ENCODE assay signal across 19 cellular contexts in genomic region chr19:38115264-38115802, GRCh38.
DNase-seq lines count a peak whose midpoint lies in the region; ATAC-seq and TF ChIP-seq lines count a peak whose summit lies in the region.
"Had no signal": no experiment of that assay in that cellular context is flagged by ENCODE, and none has a peak within 500 bp of the region (broad histone marks: within the 10 kb centered on the region; RNA-seq: fewer than 3 reads in every experiment).

No MANE protein-coding gene starts in this region.

- no peak for TF ChIP-seq CTCF in HFFc6 (IDR thresholded peaks at IDR 0.05)
- no peak for TF ChIP-seq CTCF in activated B cell treated with CpG ODN at 0.5 μM for 24 hours (IDR thresholded peaks at IDR 0.05)

- no peak for DNase-seq in CD4-positive, alpha-beta memory T cell
- DNase-seq in HFFc6 = no peak
- DNase-seq in activated B cell treated with CpG ODN at 0.5 μM for 24 hours = no peak
- no peak for DNase-seq in left colon
- no peak for DNase-seq in SW 1271 (lab: John Stamatoyannopoulos, UW)
- no peak for DNase-seq in right cardiac atrium
- DNase-seq in putamen (ENCODE audit: low spot score) = no peak
- DNase-seq in NCI-H526 (lab: John Stamatoyannopoulos, UW) = no peak
- DNase-seq: central memory CD4-positive, alpha-beta T cell; DMS153; effector memory CD4-positive, alpha-beta T cell; hypothalamus; NCI-H1105; NCI-H82; stimulated activated CD4-positive, alpha-beta T cell treated with anti-CD3 and anti-CD28 coated beads, Interleukin-4, amount 100 ng/mL, for 24 hours; thyroid gland had no signal

- intact Hi-C loops in CD4-positive, alpha-beta memory T cell (cut with micrococcal nuclease) = no loop called here
- intact Hi-C loops in activated B cell treated with CpG ODN at 0.5 μM for 24 hours (cut with micrococcal nuclease) = no loop called here
- intact Hi-C loops in left colon (cut with DNase I, micrococcal nuclease) = no loop called here
- intact Hi-C loops in right cardiac atrium (cut with DNase I) = no loop called here

- WGBS in right cardiac atrium = 67% methylated on average over 4 of the region's 4 CpGs

- peaks cover 48 to 55% of the 10 kb centered on the region in 2 donors for H3K36me3 Mint-ChIP-seq in CD4-positive, alpha-beta memory T cell
- H3K36me3 Mint-ChIP-seq in HFFc6 (ENCODE audit: low read depth) = peaks cover 45% of the 10 kb centered on the region
- peaks cover 86% of the 10 kb centered on the region for H3K36me3 Mint-ChIP-seq in activated B cell treated with CpG ODN at 0.5 μM for 24 hours (ENCODE audit: low read depth)

- peaks cover 11 to 25% (median 12%) of the 10 kb centered on the region in 4 donors for H3K4me1 Mint-ChIP-seq in CD4-positive, alpha-beta memory T cell
- H3K4me1 Mint-ChIP-seq in HFFc6 (ENCODE audit: low read depth) = peaks cover 9% of the 10 kb centered on the region
- H3K4me1 Mint-ChIP-seq in activated B cell treated with CpG ODN at 0.5 μM for 24 hours = peaks cover 12% of the 10 kb centered on the region

- POLR2A ChIA-PET in CD4-positive, alpha-beta memory T cell (lab: Charles Lee; ENCODE audit: partially characterized antibody) = no interaction called here
- POLR2A ChIA-PET in activated B cell treated with CpG ODN at 0.5 μM for 24 hours (lab: Charles Lee) = interaction anchor here (1.2 kb wide), 1 partner anchor 213 kb away, joined by 3 read pairs; no protein-coding TSS in a partner anchor

- peaks cover 11% of the 10 kb centered on the region for H3K4me1 ChIP-seq in CD4-positive, alpha-beta memory T cell (ENCODE audit: insufficient read depth, low read length)
- no peaks in the 10 kb centered on the region for H3K4me1 ChIP-seq in right cardiac atrium (ENCODE audit: control insufficient read depth, insufficient read depth, low read length)
- H3K4me1 ChIP-seq: parathyroid adenoma, thyroid gland had no signal

- no peaks in the 10 kb centered on the region for H3K27me3 ChIP-seq in CD4-positive, alpha-beta memory T cell (ENCODE audit: insufficient read depth, low read length)
- H3K27me3 ChIP-seq in right cardiac atrium (ENCODE audit: control insufficient read depth, insufficient read depth) = no peaks in the 10 kb centered on the region
- H3K27me3 ChIP-seq: thyroid gland had no signal

- CTCF ChIA-PET in CD4-positive, alpha-beta memory T cell (lab: Charles Lee; ENCODE audit: partially characterized antibody) = interaction anchor here (1.4 kb wide), 1 partner anchor 20 kb away, joined by 3 read pairs; no protein-coding TSS in a partner anchor
- CTCF ChIA-PET in activated B cell treated with CpG ODN at 0.5 μM for 24 hours (lab: Charles Lee) = interaction anchor here (2.8 kb wide), 1 partner anchor 213 kb away, joined by 12 read pairs; no protein-coding TSS in a partner anchor

- peak overlapping the region in 4 of 7 donors; percentile 4 to 69 (median 49) for H3K27ac Mint-ChIP-seq in CD4-positive, alpha-beta memory T cell
- H3K27ac Mint-ChIP-seq in HFFc6 (peak overlapping the region; percentile 25), activated B cell treated with CpG ODN at 0.5 μM for 24 hours (peak overlapping the region; percentile 62)

- H3K9me3 ChIP-seq in CD4-positive, alpha-beta memory T cell (ENCODE audit: control insufficient read depth in 1 of 2, low read length in 2 of 2) = no peaks in the 10 kb centered on the region
- H3K9me3 ChIP-seq in right cardiac atrium (ENCODE audit: control insufficient read depth, low read length) = no peaks in the 10 kb centered on the region
- H3K9me3 ChIP-seq: thyroid gland had no signal

- peaks cover 0 to 2% (median 0%) of the 10 kb centered on the region in 8 donors for H3K9me3 Mint-ChIP-seq in CD4-positive, alpha-beta memory T cell
- H3K9me3 Mint-ChIP-seq in HFFc6 (no peaks in the 10 kb centered on the region), activated B cell treated with CpG ODN at 0.5 μM for 24 hours (no peaks in the 10 kb centered on the region)

- no peak overlapping the region for H3K4me3 Mint-ChIP-seq in CD4-positive, alpha-beta memory T cell
- H3K4me3 Mint-ChIP-seq in HFFc6 (no peak overlapping the region), activated B cell treated with CpG ODN at 0.5 μM for 24 hours (no peak overlapping the region)

- no peaks in the 10 kb centered on the region for H3K27me3 Mint-ChIP-seq in CD4-positive, alpha-beta memory T cell
- H3K27me3 Mint-ChIP-seq in HFFc6 (ENCODE audit: insufficient read depth) (0 out of 2 replicates have a peak, but pooled peaks cover 1% of the 10 kb centered on the region), activated B cell treated with CpG ODN at 0.5 μM for 24 hours (no peaks in the 10 kb centered on the region)

- ATAC-seq in activated B cell treated with CpG ODN at 0.5 μM for 24 hours (ENCODE audit: low read depth) (peak; percentile 28), left colon (peak; percentile 12), right cardiac atrium (no peak)
- ATAC-seq: Panc1 had no signal

- no peak overlapping the region for H3K4me3 ChIP-seq in CD4-positive, alpha-beta memory T cell (ENCODE audit: low read length in 2 of 2)
- no peak overlapping the region for H3K4me3 ChIP-seq in right cardiac atrium (ENCODE audit: low read length)
- H3K4me3 ChIP-seq: skin epidermis, thyroid gland had no signal

- H3K27ac ChIP-seq in CD4-positive, alpha-beta memory T cell (ENCODE audit: low read depth, low read length) = no peak overlapping the region
- no peak overlapping the region for H3K27ac ChIP-seq in right cardiac atrium (ENCODE audit: low read length)
- H3K27ac ChIP-seq: parathyroid adenoma, skin epidermis, thyroid gland had no signal

- peaks cover 9% of the 10 kb centered on the region for H3K36me3 ChIP-seq in CD4-positive, alpha-beta memory T cell (ENCODE audit: insufficient read depth, low read length)

Comparison
In these comparisons a context has a peak if more than half of its experiments do, and no peak if none do; other contexts are left out.
1. ATAC-seq: peak in activated B cell treated with CpG ODN at 0.5 μM for 24 hours (single experiment) and left colon (single experiment); none in right cardiac atrium (0 of 2).
2. Peak in every context shown above with its lines, with median percentiles within 50 percentile points of each other: H3K27ac Mint-ChIP-seq.